ENCODE assay signal across 27 cellular contexts in the genomic region with DNA sequence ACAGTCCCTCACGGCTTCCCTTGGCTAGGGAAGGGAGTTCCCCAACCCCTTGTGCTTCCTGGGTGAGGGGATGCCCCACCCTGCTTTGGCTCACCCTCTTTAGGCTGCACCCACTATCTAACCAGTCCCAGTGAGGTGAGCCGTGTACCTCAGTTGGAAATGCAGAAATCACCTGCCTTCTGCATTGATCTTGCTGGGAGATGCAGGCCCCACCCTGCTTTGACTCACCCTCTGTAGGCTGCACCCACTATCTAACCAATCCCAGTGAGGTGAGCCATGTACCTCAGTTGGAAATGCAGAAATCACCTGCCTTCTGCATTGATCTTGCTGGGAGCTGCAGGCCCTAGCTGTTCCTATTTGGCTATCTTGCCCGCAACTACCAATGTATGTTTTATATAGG. TPM values are rescaled to one million over a fixed set of nuclear protein-coding genes. Genes with fewer than 3 reads are reported as not detected.
"Had no signal": no experiment of that assay in that cellular context is flagged by ENCODE, and none has a peak within 500 bp of the region (broad histone marks: within the 10 kb centered on the region; RNA-seq: fewer than 3 reads in every experiment).

No MANE protein-coding gene starts in this region.

- H3K4me3 Mint-ChIP-seq: activated CD4-positive, alpha-beta memory T cell treated with anti-CD3 and anti-CD28 coated beads for 36 hours; activated CD4-positive, alpha-beta T cell treated with anti-CD3 and anti-CD28 coated beads, Interleukin-2, amount 10 ng/mL, durations not matched to agents 24 days and 14 days; activated naive CD8-positive, alpha-beta T cell treated with anti-CD3 and anti-CD28 coated beads for 36 hours; activated T-cell treated with anti-CD3 and anti-CD28 coated beads, Interleukin-2, amount 50 U/mL, for 4 hours; mesothelial cell of epicardium; naive thymus-derived CD4-positive, alpha-beta T cell had no signal

- H3K4me1 ChIP-seq: adrenal gland, body of pancreas, gastrocnemius medialis, parathyroid adenoma, psoas muscle, right atrium auricular region, spleen, testis, transverse colon had no signal

- H2AFZ ChIP-seq: parathyroid adenoma had no signal

- H3K9ac ChIP-seq: parathyroid adenoma had no signal

- H3K27ac ChIP-seq: adrenal gland, body of pancreas, coronary artery, dorsolateral prefrontal cortex, gastrocnemius medialis, parathyroid adenoma, psoas muscle, right atrium auricular region, spleen, testis, transverse colon had no signal

- H3K27me3 ChIP-seq: adrenal gland, body of pancreas, dorsolateral prefrontal cortex, gastrocnemius medialis, right atrium auricular region, spleen, testis, transverse colon had no signal

- H3K36me3 ChIP-seq: adrenal gland, gastrocnemius medialis, right atrium auricular region, spleen, transverse colon had no signal

- H3K27ac Mint-ChIP-seq: activated CD4-positive, alpha-beta memory T cell treated with anti-CD3 and anti-CD28 coated beads for 36 hours; activated CD4-positive, alpha-beta T cell treated with anti-CD3 and anti-CD28 coated beads, Interleukin-2, amount 10 ng/mL, durations not matched to agents 24 days and 14 days; activated naive CD8-positive, alpha-beta T cell treated with anti-CD3 and anti-CD28 coated beads for 36 hours; activated T-helper 2 cell treated with anti-CD3 and anti-CD28 coated beads, Interferon-gamma antibody, Interleukin-2, Interleukin-4, amounts not matched to agents 10 μg/mL and 5 μg/mL and 100 μg/mL, durations not matched to agents 14 hours and 24 hours and 36 hours; mesothelial cell of epicardium; naive thymus-derived CD4-positive, alpha-beta T cell had no signal

- H3K4me3 ChIP-seq: adrenal gland, body of pancreas, coronary artery, dorsolateral prefrontal cortex, gastrocnemius medialis, psoas muscle, right atrium auricular region, spleen, testis, transverse colon had no signal

- H3K4me1 Mint-ChIP-seq: activated CD4-positive, alpha-beta T cell treated with anti-CD3 and anti-CD28 coated beads, Interleukin-2, amount 10 ng/mL, durations not matched to agents 24 days and 14 days; activated naive CD8-positive, alpha-beta T cell treated with anti-CD3 and anti-CD28 coated beads for 36 hours; naive thymus-derived CD4-positive, alpha-beta T cell had no signal

- H3K36me3 Mint-ChIP-seq: mesothelial cell of epicardium had no signal

- ATAC-seq: activated T-cell treated with anti-CD3 and anti-CD28 coated beads, Interleukin-2, amount 50 U/mL, for 4 hours; body of pancreas; gastrocnemius medialis; left cardiac atrium; naive thymus-derived CD4-positive, alpha-beta T cell; psoas muscle had no signal

- H3K79me2 ChIP-seq: parathyroid adenoma had no signal

- DNase-seq: activated CD4-positive, alpha-beta memory T cell treated with anti-CD3 and anti-CD28 coated beads for 36 hours; activated CD4-positive, alpha-beta T cell treated with anti-CD3 and anti-CD28 coated beads, Interleukin-2, amount 10 ng/mL, durations not matched to agents 24 days and 14 days; activated CD4-positive, CD25-positive, alpha-beta regulatory T cell treated with anti-CD3 and anti-CD28 coated beads, Interleukin-2, amount 50 U/mL, for 72 hours; activated naive CD4-positive, alpha-beta T cell treated with Interleukin-2 at 50 U/mL for 16 hours; activated naive CD8-positive, alpha-beta T cell treated with anti-CD3 and anti-CD28 coated beads for 36 hours; activated T-cell treated with anti-CD3 and anti-CD28 coated beads, Interleukin-2, amount 50 U/mL, for 4 hours; adrenal gland; aorta; body of pancreas; dorsolateral prefrontal cortex; effector memory CD4-positive, alpha-beta T cell; gastrocnemius medialis; glutamatergic neuron; left cardiac atrium; naive thymus-derived CD4-positive, alpha-beta T cell; psoas muscle; spleen; stimulated activated naive CD4-positive, alpha-beta T cell treated with Interleukin-2 at 50 U/mL for 16 hours; T-helper 2 cell; testis; transverse colon had no signal

- H3K27me3 Mint-ChIP-seq: activated CD4-positive, alpha-beta memory T cell treated with anti-CD3 and anti-CD28 coated beads for 36 hours; activated CD4-positive, alpha-beta T cell treated with anti-CD3 and anti-CD28 coated beads, Interleukin-2, amount 10 ng/mL, durations not matched to agents 24 days and 14 days; activated naive CD8-positive, alpha-beta T cell treated with anti-CD3 and anti-CD28 coated beads for 36 hours had no signal

- FAIRE-seq: keratinocyte had no signal

- H3K9me3 ChIP-seq: adrenal gland, gastrocnemius medialis, psoas muscle, right atrium auricular region, spleen, testis, transverse colon had no signal

RNA-seq across cellular contexts. Expression of gene CCL28, which starts 44.7 kb away (rescaled TPM):
- total RNA-seq: mesothelial cell of epicardium had no signal
